ENCODE assay signal across 8 cellular contexts in the genomic region with DNA sequence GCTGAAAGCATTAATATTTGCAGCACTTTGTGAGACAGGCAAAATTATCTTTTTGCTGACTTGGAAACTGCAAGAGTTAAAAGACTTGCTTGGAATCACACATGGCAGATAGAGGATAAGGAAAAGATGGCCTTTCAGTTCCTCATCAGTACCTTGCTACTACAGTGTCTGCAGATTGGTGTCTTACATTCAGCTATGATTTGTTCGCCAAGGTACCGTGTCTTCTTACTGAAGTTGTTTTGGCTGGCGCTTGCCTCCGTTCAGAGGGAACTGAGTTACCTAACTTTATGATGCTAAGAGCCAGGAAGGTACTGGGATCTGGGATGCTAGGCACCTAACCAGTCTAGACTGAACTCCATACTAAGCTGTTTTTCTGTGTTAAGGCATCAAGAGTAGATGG. TPM values are rescaled to one million over a fixed set of nuclear protein-coding genes. Genes with fewer than 3 reads are reported as not detected.
A peak's percentile ranks its signal among the peaks of the same experiment; 100 is the strongest.
DNase-seq lines count a peak whose midpoint lies in the region; ATAC-seq and TF ChIP-seq lines count a peak whose summit lies in the region.

No MANE protein-coding gene starts in this region.

- H3K4me3 ChIP-seq in cardiac muscle cell (peak overlapping the region; percentile 69), right atrium auricular region (no peak overlapping the region), PC-9 (peak overlapping the region; percentile 69), esophagus (ENCODE audit: low read depth in 1 of 2, low read length in 2 of 2) (peak overlapping the region in 1 of 2 donors; percentile 44), skeletal muscle cell (ENCODE audit: low read depth, low read length) (peak overlapping the region; percentile 85)

- 15 to 23% methylated on average over 4 of the region's 4 CpGs for WGBS in esophagus, 2 donors

- H4K20me1 ChIP-seq in PC-9 (ENCODE audit: insufficient read depth) = peaks cover 66% of the 10 kb centered on the region

- H3F3A ChIP-seq in PC-9 (ENCODE audit: insufficient read depth, low read depth) = no peaks in the 10 kb centered on the region; the same call in 1 of the 2 replicates

- H3K4me1 ChIP-seq in cardiac muscle cell (ENCODE audit: low read depth) (peaks cover 26% of the 10 kb centered on the region), right atrium auricular region (peaks cover 0 to 58% of the 10 kb centered on the region in 2 donors), PC-9 (replicated peaks; ENCODE audit: insufficient read depth) (peaks cover 17% of the 10 kb centered on the region), esophagus (ENCODE audit: control insufficient read depth in 2 of 2, insufficient read depth in 2 of 2, low read length in 1 of 2) (no peaks in the 10 kb centered on the region)

- H3K9me3 ChIP-seq in cardiac muscle cell (ENCODE audit: low read depth) (no peaks in the 10 kb centered on the region), right atrium auricular region (no peaks in the 10 kb centered on the region), PC-9 (ENCODE audit: insufficient read depth, low read depth) (no peaks in the 10 kb centered on the region), esophagus (ENCODE audit: control insufficient read depth in 2 of 2, insufficient read depth in 1 of 2, low read depth in 1 of 2, low read length in 1 of 2) (no peaks in the 10 kb centered on the region)

- POLR2A ChIA-PET in PC-9 (lab: Charles Lee; ENCODE audit: unreplicated experiment) = no interaction called here

- H3K36me3 ChIP-seq in cardiac muscle cell = no peaks in the 10 kb centered on the region
- no peaks in the 10 kb centered on the region for H3K36me3 ChIP-seq in right atrium auricular region
- H3K36me3 ChIP-seq in PC-9 (ENCODE audit: low read depth) = peaks cover 14% of the 10 kb centered on the region
- no peaks in the 10 kb centered on the region for H3K36me3 ChIP-seq in esophagus (ENCODE audit: control insufficient read depth in 2 of 2, insufficient read depth in 2 of 2, low read length in 1 of 2)

- CTCF ChIA-PET in PC-9 (lab: Charles Lee) = no interaction called here

- H3K4me2 ChIP-seq in PC-9 = peak overlapping the region; percentile 96

- TF ChIP-seq CTCF in cardiac muscle cell (IDR thresholded peaks at IDR 0.05; ENCODE audit: low read depth, low read length) = no peak
- TF ChIP-seq CTCF in right atrium auricular region (IDR thresholded peaks at IDR 0.05) = no peak
- no peak for TF ChIP-seq CTCF in PC-9 (conservative IDR thresholded peaks at IDR 0.05)

- H2AFZ ChIP-seq in PC-9 = no peak overlapping the region

- H3K27ac ChIP-seq in cardiac muscle cell (peak overlapping the region; percentile 100), right atrium auricular region (peak overlapping the region in 1 of 2 donors; percentile 97), PC-9 (no peak overlapping the region), esophagus (ENCODE audit: low read depth in 2 of 2, low read length in 1 of 2) (peak overlapping the region; percentile 1 to 24)

- BruUV-seq in PC-9 (replicated peaks; lab: Mats Ljungman, UMichigan) = no TSS peak

- DNase-seq in cardiac muscle cell (ENCODE audit: low read depth in 1 of 2, low spot score in 1 of 2) = peak; percentile 5 to 19
- no peak for DNase-seq in right atrium auricular region (ENCODE audit: low spot score)
- DNase-seq in PC-9 = no peak
- no peak for DNase-seq in skeletal muscle cell (ENCODE audit: low read depth)
- no peak for DNase-seq in activated gamma-delta T cell treated with Interleukin-2 at 50 U/mL for 16 hours

- H3K9me2 ChIP-seq in PC-9 (ENCODE audit: insufficient read depth) = no peaks in the 10 kb centered on the region

- ATAC-seq in HG03342 (IDR thresholded peaks at IDR 0.05; ENCODE audit: unreplicated experiment) = no peak
- no peak for ATAC-seq in GM18909 (IDR thresholded peaks at IDR 0.05; ENCODE audit: poor library complexity, unreplicated experiment)

- H3K27me3 ChIP-seq in cardiac muscle cell = no peaks in the 10 kb centered on the region
- no peaks in the 10 kb centered on the region for H3K27me3 ChIP-seq in right atrium auricular region
- H3K27me3 ChIP-seq in PC-9 (ENCODE audit: insufficient read depth, low read depth) = no peaks in the 10 kb centered on the region
- H3K27me3 ChIP-seq in esophagus (ENCODE audit: control insufficient read depth in 1 of 2, insufficient read depth in 2 of 2, low read length in 2 of 2) = no peaks in the 10 kb centered on the region

- intact Hi-C loops in PC-9 (cut with micrococcal nuclease; ENCODE audit: unreplicated experiment) = no loop called here

- H3K79me2 ChIP-seq in PC-9 (ENCODE audit: low read depth) = peaks cover 93% of the 10 kb centered on the region

RNA-seq across cellular contexts. Expression of gene WTAP, which starts 2.3 kb away (rescaled TPM):
- total RNA-seq in cardiac muscle cell (56.9 and 64.2 TPM in 2 replicates), right atrium auricular region (10 to 100 TPM; 43.4 to 45.3 TPM), PC-9 (2021) (44.7 and 46.5 TPM in 2 replicates)
- polyA plus RNA-seq in cardiac muscle cell (68.0 and 70.9 TPM in 2 replicates), esophagus (10 to 100 TPM; 55.8 to 75.6 TPM)

RNA-seq across cellular contexts. Expression of gene ACAT2, which starts 32.2 kb away (rescaled TPM):
- total RNA-seq in cardiac muscle cell (14.2 and 59.1 TPM in 2 replicates), right atrium auricular region (1 to 10 TPM; 1.5 to 1.6 TPM), PC-9 (2021) (48.5 and 71.0 TPM in 2 replicates)
- polyA plus RNA-seq in cardiac muscle cell (45.7 and 179 TPM in 2 replicates), esophagus (10 to 100 TPM; 59.7 to 73.5 TPM)

RNA-seq across cellular contexts. Expression of gene SOD2, which starts 36.6 kb away (rescaled TPM):
- 172 and 176 TPM in 2 replicates for total RNA-seq in cardiac muscle cell
- polyA plus RNA-seq in cardiac muscle cell = 156 and 171 TPM in 2 replicates
- total RNA-seq in right atrium auricular region = 100 to 1,000 TPM; 243 to 555 TPM
- 49.6 and 63.3 TPM in 2 replicates for total RNA-seq in PC-9 (2021)
- 100 to 1,000 TPM in 1 of 2 donors, 10 to 100 TPM in 1; 79.1 to 167 TPM for polyA plus RNA-seq in esophagus

RNA-seq across cellular contexts. Expression of gene TCP1, which starts 59.8 kb away (rescaled TPM):
- total RNA-seq in cardiac muscle cell (130 and 139 TPM in 2 replicates), right atrium auricular region (100 to 1,000 TPM; 101 to 102 TPM), PC-9 (2021) (159 and 166 TPM in 2 replicates)
- polyA plus RNA-seq in cardiac muscle cell (164 and 173 TPM in 2 replicates), esophagus (10 to 100 TPM; 71.3 to 93.6 TPM)

Comparison
In these comparisons a context has a peak if more than half of its experiments do, and no peak if none do; other contexts are left out.
1. DNase-seq: peak in cardiac muscle cell (2 of 2); none in right atrium auricular region (single experiment), PC-9 (0 of 2), skeletal muscle cell (single experiment) and activated gamma-delta T cell treated with Interleukin-2 at 50 U/mL for 16 hours (single experiment).
2. H3K4me3 ChIP-seq: peak in cardiac muscle cell (single experiment), PC-9 (single experiment) and skeletal muscle cell (single experiment); none in right atrium auricular region (0 of 2).